Comparison of ENCODE assay signal across 1 cellular context in genomic region chr7:16466087-16466472, GRCh38.
TF ChIP-seq lines count a peak whose summit lies in the region.

No MANE protein-coding gene starts in this region.

TF ChIP-seq in H1, 55 proteins besides CTCF, POLR2A, EP300 and RAD21 (continued from another document):
- no peak for TF ChIP-seq RXRA (IDR thresholded peaks at IDR 0.05; ENCODE audit: insufficient read depth, low read depth, low read length)
- no peak for TF ChIP-seq ZNF274 (IDR thresholded peaks at IDR 0.05; ENCODE audit: borderline replicate concordance, extremely low read depth, low read length)
- TF ChIP-seq BACH1 (IDR thresholded peaks at IDR 0.05; ENCODE audit: low read length), result no peak
- TF ChIP-seq MAFK (IDR thresholded peaks at IDR 0.05; ENCODE audit: low read depth, low read length), result no peak
- no peak for TF ChIP-seq FOSL1 (IDR thresholded peaks at IDR 0.05; ENCODE audit: insufficient read depth, low read depth, low read length)
- no peak for TF ChIP-seq RFX5 (IDR thresholded peaks at IDR 0.05; ENCODE audit: borderline replicate concordance, low read depth, low read length)
- no peak for TF ChIP-seq SIX5 (IDR thresholded peaks at IDR 0.05; ENCODE audit: low read depth, low read length)
- TF ChIP-seq SP2 (IDR thresholded peaks at IDR 0.05; ENCODE audit: low read length), result no peak
- TF ChIP-seq CEBPB (IDR thresholded peaks at IDR 0.05; ENCODE audit: low read depth, low read length), result no peak
- TF ChIP-seq GTF2F1 (IDR thresholded peaks at IDR 0.05; ENCODE audit: borderline replicate concordance, low read depth, low read length), result no peak
